ENCODE assay signal across 34 cellular contexts in the genomic region with DNA sequence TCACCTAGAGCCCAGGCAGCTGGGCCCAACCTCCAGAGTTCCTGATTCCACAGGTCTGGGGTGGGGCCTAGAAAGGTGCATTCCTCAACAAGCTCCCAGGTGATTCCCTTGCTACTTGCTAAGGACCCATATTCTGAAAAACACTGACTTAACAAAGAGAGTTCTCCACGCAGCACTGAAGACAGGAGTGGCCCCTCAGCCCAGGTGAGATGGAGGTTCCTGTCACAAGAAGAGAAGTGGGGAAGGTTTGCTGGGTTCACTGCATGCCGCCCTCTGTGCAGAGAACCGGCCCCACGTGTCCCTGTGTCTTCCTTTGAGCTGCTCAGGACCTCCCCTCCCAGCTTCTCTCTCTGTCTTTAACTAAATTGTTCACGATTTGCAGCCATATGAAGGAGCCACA.
"Had no signal": no experiment of that assay in that cellular context is flagged by ENCODE, and none has a peak within 500 bp of the region (broad histone marks: within the 10 kb centered on the region; RNA-seq: fewer than 3 reads in every experiment).

No MANE protein-coding gene starts in this region.

- H3K36me3 ChIP-seq: MG63 had no signal

- H3K27ac ChIP-seq: KMS-11 had no signal

- DNase-seq: Karpas-422, Kasumi-1, MG63, MM.1S, MV-4-11, NCI-H1048, NCI-H1092, NCI-H1092 treated with DMSO at 0.1 percent for 48 hours, NCI-H1105, NCI-H1105 treated with DMSO at 0.1 percent for 48 hours, NCI-H1417, NCI-H1417 treated with DMSO at 0.1 percent for 48 hours, NCI-H1436, NCI-H1436 treated with DMSO at 0.1 percent for 48 hours, NCI-H146, NCI-H1694, NCI-H1694 treated with DMSO at 0.1 percent for 48 hours, NCI-H187, NCI-H187 treated with DMSO at 0.1 percent for 48 hours, NCI-H1930, NCI-H2029, NCI-H2029 treated with DMSO at 0.1 percent for 48 hours, NCI-H2081, NCI-H2081 treated with DMSO at 0.1 percent for 48 hours, NCI-H2107, NCI-H2171, NCI-H2171 treated with DMSO at 0.1 percent for 48 hours, NCI-H2227 treated with DMSO at 0.1 percent for 48 hours, NCI-H226, NCI-H345, NCI-H446, NCI-H446 treated with DMSO at 0.1 percent for 48 hours, NCI-H510A had no signal

- H3K9me3 ChIP-seq: MG63 had no signal

- H3K4me3 ChIP-seq: MG63 had no signal

- H3K27me3 ChIP-seq: MG63 had no signal
